ENCODE assay signal across 12 cellular contexts in the genomic region with DNA sequence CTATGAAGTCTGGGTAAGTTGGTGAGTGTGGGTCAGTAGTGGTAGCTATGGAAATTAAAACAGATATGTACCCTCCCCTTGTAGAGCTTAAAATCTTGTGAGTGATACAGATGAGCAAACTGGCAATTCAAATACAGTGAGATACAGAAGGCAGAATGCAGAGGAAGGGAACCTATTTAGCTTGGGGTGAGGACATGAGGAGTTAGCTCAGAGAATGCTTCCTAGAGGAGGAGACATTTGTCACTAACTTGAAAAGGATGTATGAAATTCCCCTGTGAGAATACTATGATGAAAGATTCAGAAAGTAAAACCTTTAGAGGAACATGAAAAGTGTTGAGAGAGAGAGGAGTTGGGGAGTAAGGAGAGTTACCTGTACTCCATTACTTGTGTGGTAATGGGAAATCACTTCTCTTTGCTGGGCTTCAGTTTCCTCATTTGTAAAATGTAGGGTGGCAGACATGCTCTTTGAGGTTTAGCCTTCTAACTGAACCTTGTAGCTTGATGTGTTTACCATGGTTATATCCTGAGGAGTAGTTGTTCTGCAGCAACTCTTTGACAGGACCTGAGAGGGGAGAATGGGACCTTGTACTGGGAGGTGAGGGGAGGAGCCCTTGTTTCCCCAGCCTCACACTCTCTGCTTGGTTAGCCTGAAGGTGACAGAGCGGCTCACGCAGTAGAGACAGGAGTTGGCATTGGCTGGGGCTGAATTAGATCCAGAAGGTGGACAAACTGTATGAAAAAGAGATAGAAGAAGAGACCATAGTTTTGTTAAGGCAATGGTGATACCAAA. TPM values are rescaled to one million over a fixed set of nuclear protein-coding genes. Genes with fewer than 3 reads are reported as not detected.
DNase-seq lines count a peak whose midpoint lies in the region; ATAC-seq and TF ChIP-seq lines count a peak whose summit lies in the region.
"Had no signal": no experiment of that assay in that cellular context is flagged by ENCODE, and none has a peak within 500 bp of the region (broad histone marks: within the 10 kb centered on the region; RNA-seq: fewer than 3 reads in every experiment).

No MANE protein-coding gene starts in this region.

- H3K4me3 ChIP-seq in DOHH2 (ENCODE audit: low read length) (peak overlapping the region; percentile 68), ascending aorta (no peak overlapping the region), gastroesophageal sphincter (no peak overlapping the region)
- H3K4me3 ChIP-seq: pancreas had no signal

- peaks cover 99% of the 10 kb centered on the region for H3K4me1 ChIP-seq in DOHH2 (ENCODE audit: control insufficient read depth, low read length)
- H3K4me1 ChIP-seq in ascending aorta: peaks cover 0 to 11% of the 10 kb centered on the region in 2 donors
- H3K4me1 ChIP-seq in gastroesophageal sphincter: peaks cover 0 to 38% (median 4%) of the 10 kb centered on the region in 3 donors
- H3K4me1 ChIP-seq: pancreas had no signal

- intact Hi-C loops in ascending aorta (cut with DNase I): no loop called here

- no peaks in the 10 kb centered on the region for H3K9me2 ChIP-seq in DOHH2 (replicated peaks; ENCODE audit: control insufficient read depth, low read length)

- H3K9me3 ChIP-seq in DOHH2 (ENCODE audit: control insufficient read depth, insufficient read depth, low read length): no peaks in the 10 kb centered on the region
- no peaks in the 10 kb centered on the region for H3K9me3 ChIP-seq in ascending aorta
- H3K9me3 ChIP-seq in gastroesophageal sphincter: no peaks in the 10 kb centered on the region
- H3K9me3 ChIP-seq: pancreas had no signal

- peak overlapping the region; percentile 97 for H3K27ac ChIP-seq in DOHH2 (ENCODE audit: low read depth, low read length)
- peak overlapping the region; percentile 19 to 20 for H3K27ac ChIP-seq in ascending aorta
- peak overlapping the region in 2 of 4 donors; percentile 4 to 36 for H3K27ac ChIP-seq in gastroesophageal sphincter
- H3K27ac ChIP-seq: pancreas had no signal

- no peak for TF ChIP-seq CTCF in DOHH2 (IDR thresholded peaks at IDR 0.05; ENCODE audit: low read depth, low read length, poor library complexity, severe bottlenecking)
- no peak for TF ChIP-seq CTCF in ascending aorta (IDR thresholded peaks at IDR 0.05)
- TF ChIP-seq CTCF in gastroesophageal sphincter (IDR thresholded peaks at IDR 0.05): no peak

- TF ChIP-seq POLR2A in gastroesophageal sphincter (IDR thresholded peaks at IDR 0.05): no peak

- H3K79me2 ChIP-seq in DOHH2 (ENCODE audit: control insufficient read depth, low read length): peaks cover 100% of the 10 kb centered on the region

- H3K36me3 ChIP-seq in DOHH2 (ENCODE audit: control insufficient read depth, low read length) (peaks cover 74% of the 10 kb centered on the region), ascending aorta (peaks cover 0 to 10% of the 10 kb centered on the region in 2 donors), gastroesophageal sphincter (no peaks in the 10 kb centered on the region)

- no peak for TF ChIP-seq EP300 in gastroesophageal sphincter (IDR thresholded peaks at IDR 0.05)

- peak; percentile 43 for ATAC-seq in GM19452 (IDR thresholded peaks at IDR 0.05; ENCODE audit: unreplicated experiment)
- ATAC-seq in HG02973 (IDR thresholded peaks at IDR 0.05; ENCODE audit: unreplicated experiment): peak; percentile 39
- ATAC-seq in gastroesophageal sphincter: no peak
- ATAC-seq: pancreas had no signal

- no peaks in the 10 kb centered on the region; the same call in 1 of the 2 replicates for H4K20me1 ChIP-seq in DOHH2 (ENCODE audit: control insufficient read depth, insufficient read depth, low read depth, low read length)

- H3K4me2 ChIP-seq in DOHH2 (ENCODE audit: low read length): peak overlapping the region; percentile 85

- H3F3A ChIP-seq in DOHH2 (ENCODE audit: control insufficient read depth, insufficient read depth): peaks cover 76% of the 10 kb centered on the region

- H3K27me3 ChIP-seq in DOHH2 (ENCODE audit: control insufficient read depth, low read length): no peaks in the 10 kb centered on the region
- H3K27me3 ChIP-seq in ascending aorta: no peaks in the 10 kb centered on the region
- no peaks in the 10 kb centered on the region for H3K27me3 ChIP-seq in gastroesophageal sphincter
- H3K27me3 ChIP-seq: pancreas had no signal

- DNase-seq in ascending aorta (ENCODE audit: low spot score in 2 of 2) (no peak), AML-193 (lab: John Stamatoyannopoulos, UW) (no peak), DMS79 (lab: John Stamatoyannopoulos, UW) (no peak)
- no peak for DNase-seq in activated effector memory CD4-positive, alpha-beta T cell treated with Interleukin-2 at 50 U/mL for 16 hours
- DNase-seq: activated naive CD8-positive, alpha-beta T cell treated with anti-CD3 and anti-CD28 coated beads for 36 hours; central memory CD4-positive, alpha-beta T cell; pancreas; stimulated activated CD4-positive, alpha-beta T cell treated with anti-CD3 and anti-CD28 coated beads, Interleukin-12 subunit alpha, Interleukin-12 subunit beta, amount 100 ng/mL, for 4 hours had no signal

- 93% methylated on average over 2 of the region's 2 CpGs; no CpG with 5 or more reads in 1 of the 2 donors for WGBS in gastroesophageal sphincter (ENCODE audit: low coverage in 1 of 2), 2 donors

RNA-seq across cellular contexts. Expression of gene SWAP70, which starts 17.9 kb away (rescaled TPM):
- total RNA-seq in ascending aorta (40.1 TPM), gastroesophageal sphincter (10 to 100 TPM; 32.2 to 65.9 (median 45.0) TPM)
